Comparison of ENCODE assay signal across 1 cellular context in the genomic region with DNA sequence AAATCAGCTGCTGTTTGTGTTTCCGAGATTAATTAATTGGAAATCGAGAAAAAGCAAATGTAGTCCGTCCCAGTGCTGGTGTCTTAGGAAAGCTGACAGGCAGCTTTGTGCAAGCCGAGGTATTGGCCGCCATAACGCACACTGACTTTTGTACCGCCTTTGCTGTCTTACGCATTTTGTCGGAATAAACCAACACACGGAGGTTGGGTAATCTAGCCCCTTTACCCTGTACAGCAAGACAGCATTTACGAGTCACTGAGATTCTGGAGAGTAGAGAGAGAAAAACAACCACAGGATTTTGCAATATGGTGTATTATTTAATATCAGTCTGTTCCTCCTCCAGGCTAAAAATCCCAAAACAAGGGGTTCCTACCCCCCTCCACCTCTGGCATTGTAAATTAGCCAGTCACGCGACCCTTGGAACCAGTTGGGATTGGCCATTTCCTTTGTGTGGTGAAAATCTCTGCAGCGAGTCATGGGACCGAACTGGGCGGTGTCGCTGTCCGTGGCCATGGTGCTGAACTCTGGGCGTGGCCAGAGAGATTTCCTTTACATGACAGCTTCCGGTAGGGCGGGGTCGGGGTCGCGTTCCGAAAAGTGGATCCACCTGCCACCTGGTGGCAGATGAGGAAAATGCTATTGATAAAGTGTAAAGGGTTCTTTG.
TF ChIP-seq lines count a peak whose summit lies in the region.

No MANE protein-coding gene starts in this region.

TF ChIP-seq in HEK293, 187 proteins besides CTCF, POLR2A, EP300 and RAD21 (continued from another document):
- TF ChIP-seq, protein P1, sequence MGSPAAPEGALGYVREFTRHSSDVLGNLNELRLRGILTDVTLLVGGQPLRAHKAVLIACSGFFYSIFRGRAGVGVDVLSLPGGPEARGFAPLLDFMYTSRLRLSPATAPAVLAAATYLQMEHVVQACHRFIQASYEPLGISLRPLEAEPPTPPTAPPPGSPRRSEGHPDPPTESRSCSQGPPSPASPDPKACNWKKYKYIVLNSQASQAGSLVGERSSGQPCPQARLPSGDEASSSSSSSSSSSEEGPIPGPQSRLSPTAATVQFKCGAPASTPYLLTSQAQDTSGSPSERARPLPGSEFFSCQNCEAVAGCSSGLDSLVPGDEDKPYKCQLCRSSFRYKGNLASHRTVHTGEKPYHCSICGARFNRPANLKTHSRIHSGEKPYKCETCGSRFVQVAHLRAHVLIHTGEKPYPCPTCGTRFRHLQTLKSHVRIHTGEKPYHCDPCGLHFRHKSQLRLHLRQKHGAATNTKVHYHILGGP (tag by site-specific recombination; IDR thresholded peaks at IDR 0.05), result no peak
- TF ChIP-seq ZNF391 (tag by site-specific recombination; IDR thresholded peaks at IDR 0.05; ENCODE audit: borderline replicate concordance, low read depth) (no peak), ZNF768 (tag by site-specific recombination; IDR thresholded peaks at IDR 0.05) (no peak), ZBTB21 (tag by site-specific recombination; IDR thresholded peaks at IDR 0.05) (peak; percentile 63), GFI1B (tag by site-specific recombination; IDR thresholded peaks at IDR 0.05) (peak; percentile 77; the same call in 1 of the 2 replicates), ZNF426 (tag by site-specific recombination; IDR thresholded peaks at IDR 0.05) (no peak), ZNF530 (tag by site-specific recombination; IDR thresholded peaks at IDR 0.05; ENCODE audit: low read depth) (no peak), ZNF354C (tag by site-specific recombination; IDR thresholded peaks at IDR 0.05; ENCODE audit: borderline replicate concordance, low read depth) (no peak), KLF9 (tag by site-specific recombination; IDR thresholded peaks at IDR 0.05; ENCODE audit: low read depth) (peak; percentile 73), ZNF394 (tag by site-specific recombination; IDR thresholded peaks at IDR 0.05; ENCODE audit: borderline replicate concordance) (peak; percentile 25; the same call in 1 of the 2 replicates), ZNF416 (tag by site-specific recombination; IDR thresholded peaks at IDR 0.05) (no peak), ZNF341 (tag by site-specific recombination; IDR thresholded peaks at IDR 0.05; ENCODE audit: low read depth) (no peak), ZSCAN30 (tag by site-specific recombination; IDR thresholded peaks at IDR 0.05) (no peak), ZBTB20 (tag by site-specific recombination; IDR thresholded peaks at IDR 0.05) (no peak), ZNF248 (tag by site-specific recombination; IDR thresholded peaks at IDR 0.05) (no peak), SCRT2 (tag by site-specific recombination; IDR thresholded peaks at IDR 0.05) (no peak), SP7 (tag by site-specific recombination; IDR thresholded peaks at IDR 0.05) (peak; percentile 55)
- TF ChIP-seq, protein P2, sequence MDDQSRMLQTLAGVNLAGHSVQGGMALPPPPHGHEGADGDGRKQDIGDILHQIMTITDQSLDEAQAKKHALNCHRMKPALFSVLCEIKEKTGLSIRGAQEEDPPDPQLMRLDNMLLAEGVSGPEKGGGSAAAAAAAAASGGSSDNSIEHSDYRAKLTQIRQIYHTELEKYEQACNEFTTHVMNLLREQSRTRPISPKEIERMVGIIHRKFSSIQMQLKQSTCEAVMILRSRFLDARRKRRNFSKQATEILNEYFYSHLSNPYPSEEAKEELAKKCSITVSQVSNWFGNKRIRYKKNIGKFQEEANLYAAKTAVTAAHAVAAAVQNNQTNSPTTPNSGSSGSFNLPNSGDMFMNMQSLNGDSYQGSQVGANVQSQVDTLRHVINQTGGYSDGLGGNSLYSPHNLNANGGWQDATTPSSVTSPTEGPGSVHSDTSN (CRISPR knock-in tag; IDR thresholded peaks at IDR 0.05), result peak; percentile 59; the same call in 1 of the 2 replicates
- TF ChIP-seq, protein P3, sequence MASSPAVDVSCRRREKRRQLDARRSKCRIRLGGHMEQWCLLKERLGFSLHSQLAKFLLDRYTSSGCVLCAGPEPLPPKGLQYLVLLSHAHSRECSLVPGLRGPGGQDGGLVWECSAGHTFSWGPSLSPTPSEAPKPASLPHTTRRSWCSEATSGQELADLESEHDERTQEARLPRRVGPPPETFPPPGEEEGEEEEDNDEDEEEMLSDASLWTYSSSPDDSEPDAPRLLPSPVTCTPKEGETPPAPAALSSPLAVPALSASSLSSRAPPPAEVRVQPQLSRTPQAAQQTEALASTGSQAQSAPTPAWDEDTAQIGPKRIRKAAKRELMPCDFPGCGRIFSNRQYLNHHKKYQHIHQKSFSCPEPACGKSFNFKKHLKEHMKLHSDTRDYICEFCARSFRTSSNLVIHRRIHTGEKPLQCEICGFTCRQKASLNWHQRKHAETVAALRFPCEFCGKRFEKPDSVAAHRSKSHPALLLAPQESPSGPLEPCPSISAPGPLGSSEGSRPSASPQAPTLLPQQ (tag by site-specific recombination; IDR thresholded peaks at IDR 0.05), result 0 out of 2 replicates have a peak, but pooled peaks have one; percentile 14
